ENCODE assay signal across 2 cellular contexts in genomic region chr7:44569958-44570357, GRCh38.
TF ChIP-seq lines count a peak whose summit lies in the region.

No MANE protein-coding gene starts in this region.

TF ChIP-seq in IMR-90, 13 proteins besides CTCF, POLR2A, EP300 and RAD21:
- TF ChIP-seq MAFK (IDR thresholded peaks at IDR 0.05; ENCODE audit: low read depth, low read length) (peak; percentile 82), RFX5 (IDR thresholded peaks at IDR 0.05; ENCODE audit: low read depth, low read length) (no peak)
TF ChIP-seq in IMR-90: peak in this region for 1.

TF ChIP-seq in GM12878, 131 proteins besides CTCF, POLR2A, EP300 and RAD21:
- TF ChIP-seq HDAC2 (IDR thresholded peaks at IDR 0.05) (no peak), MXI1 (IDR thresholded peaks at IDR 0.05; ENCODE audit: low read depth, low read length) (no peak), POLR2AphosphoS5 (IDR thresholded peaks at IDR 0.05; ENCODE audit: low read length) (0 out of 2 replicates have a peak, but pooled peaks have one; percentile 16), IRF5 (IDR thresholded peaks at IDR 0.05; ENCODE audit: borderline replicate concordance) (no peak)
- TF ChIP-seq, protein P1, sequence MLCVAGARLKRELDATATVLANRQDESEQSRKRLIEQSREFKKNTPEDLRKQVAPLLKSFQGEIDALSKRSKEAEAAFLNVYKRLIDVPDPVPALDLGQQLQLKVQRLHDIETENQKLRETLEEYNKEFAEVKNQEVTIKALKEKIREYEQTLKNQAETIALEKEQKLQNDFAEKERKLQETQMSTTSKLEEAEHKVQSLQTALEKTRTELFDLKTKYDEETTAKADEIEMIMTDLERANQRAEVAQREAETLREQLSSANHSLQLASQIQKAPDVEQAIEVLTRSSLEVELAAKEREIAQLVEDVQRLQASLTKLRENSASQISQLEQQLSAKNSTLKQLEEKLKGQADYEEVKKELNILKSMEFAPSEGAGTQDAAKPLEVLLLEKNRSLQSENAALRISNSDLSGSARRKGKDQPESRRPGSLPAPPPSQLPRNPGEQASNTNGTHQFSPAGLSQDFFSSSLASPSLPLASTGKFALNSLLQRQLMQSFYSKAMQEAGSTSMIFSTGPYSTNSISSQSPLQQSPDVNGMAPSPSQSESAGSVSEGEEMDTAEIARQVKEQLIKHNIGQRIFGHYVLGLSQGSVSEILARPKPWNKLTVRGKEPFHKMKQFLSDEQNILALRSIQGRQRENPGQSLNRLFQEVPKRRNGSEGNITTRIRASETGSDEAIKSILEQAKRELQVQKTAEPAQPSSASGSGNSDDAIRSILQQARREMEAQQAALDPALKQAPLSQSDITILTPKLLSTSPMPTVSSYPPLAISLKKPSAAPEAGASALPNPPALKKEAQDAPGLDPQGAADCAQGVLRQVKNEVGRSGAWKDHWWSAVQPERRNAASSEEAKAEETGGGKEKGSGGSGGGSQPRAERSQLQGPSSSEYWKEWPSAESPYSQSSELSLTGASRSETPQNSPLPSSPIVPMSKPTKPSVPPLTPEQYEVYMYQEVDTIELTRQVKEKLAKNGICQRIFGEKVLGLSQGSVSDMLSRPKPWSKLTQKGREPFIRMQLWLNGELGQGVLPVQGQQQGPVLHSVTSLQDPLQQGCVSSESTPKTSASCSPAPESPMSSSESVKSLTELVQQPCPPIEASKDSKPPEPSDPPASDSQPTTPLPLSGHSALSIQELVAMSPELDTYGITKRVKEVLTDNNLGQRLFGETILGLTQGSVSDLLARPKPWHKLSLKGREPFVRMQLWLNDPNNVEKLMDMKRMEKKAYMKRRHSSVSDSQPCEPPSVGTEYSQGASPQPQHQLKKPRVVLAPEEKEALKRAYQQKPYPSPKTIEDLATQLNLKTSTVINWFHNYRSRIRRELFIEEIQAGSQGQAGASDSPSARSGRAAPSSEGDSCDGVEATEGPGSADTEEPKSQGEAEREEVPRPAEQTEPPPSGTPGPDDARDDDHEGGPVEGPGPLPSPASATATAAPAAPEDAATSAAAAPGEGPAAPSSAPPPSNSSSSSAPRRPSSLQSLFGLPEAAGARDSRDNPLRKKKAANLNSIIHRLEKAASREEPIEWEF (IDR thresholded peaks at IDR 0.05; ENCODE audit: insufficient replicate concordance, low read depth, low read length), result no peak
